In genomic region chr2:38508311-38509039, GRCh38 we compare ENCODE assay signal across 8 cellular contexts.
DNase-seq lines count a peak whose midpoint lies in the region; ATAC-seq and TF ChIP-seq lines count a peak whose summit lies in the region.

No MANE protein-coding gene starts in this region.

- H3K27me3 ChIP-seq in Panc1 (ENCODE audit: control insufficient read depth, insufficient read depth, low read length) = no peaks in the 10 kb centered on the region
- H3K27me3 ChIP-seq in neutrophil = no peaks in the 10 kb centered on the region

- H3K4me1 ChIP-seq in Panc1 (ENCODE audit: control insufficient read depth, insufficient read depth, low read length) (no peaks in the 10 kb centered on the region), neutrophil (ENCODE audit: control insufficient read depth in 1 of 2, insufficient read depth in 1 of 2, low read depth in 1 of 2, low read length in 1 of 2) (peaks cover 10 to 20% of the 10 kb centered on the region in 2 experiments)

- peak; percentile 72 for DNase-seq in A172 (ENCODE audit: low spot score)
- DNase-seq in Panc1 (ENCODE audit: low read depth, low spot score) = peak; percentile 38
- DNase-seq in activated T-cell treated with anti-CD3 and anti-CD28 coated beads, Interleukin-2, amount 50 U/mL, for 4 hours = peak; percentile 75
- peak; percentile 68 for DNase-seq in fibroblast of the aortic adventitia (ENCODE audit: low read depth)
- peak; percentile 58 for DNase-seq in stromal cell of bone marrow (ENCODE audit: low read depth)

- intact Hi-C loops in Panc1 (cut with micrococcal nuclease; ENCODE audit: unreplicated experiment) = loop anchor here (5.0 kb wide), 1 partner anchor 191 kb away; no protein-coding TSS in a partner anchor

- H3K36me3 ChIP-seq in Panc1 (ENCODE audit: control insufficient read depth, insufficient read depth, low read length) (no peaks in the 10 kb centered on the region), neutrophil (no peaks in the 10 kb centered on the region)

- H3K4me1 Mint-ChIP-seq in activated T-cell treated with anti-CD3 and anti-CD28 coated beads, Interleukin-2, amount 50 U/mL, for 4 hours (ENCODE audit: low read depth) = no peaks in the 10 kb centered on the region

- ATAC-seq in GM18861 (IDR thresholded peaks at IDR 0.05; ENCODE audit: unreplicated experiment) (peak; percentile 67), Panc1 (peak; percentile 82)
- ATAC-seq in activated T-cell treated with anti-CD3 and anti-CD28 coated beads, Interleukin-2, amount 50 U/mL, for 4 hours = peak; percentile 75 to 84

- peak; percentile 81 for TF ChIP-seq CTCF in Panc1 (IDR thresholded peaks at IDR 0.05)
- no peak for TF ChIP-seq CTCF in fibroblast of the aortic adventitia (IDR thresholded peaks at IDR 0.05; ENCODE audit: insufficient read depth, low read length)
- TF ChIP-seq CTCF in neutrophil (IDR thresholded peaks at IDR 0.05) = peak; percentile 69

- H3K27ac ChIP-seq in Panc1 (ENCODE audit: low read length) = no peak overlapping the region
- no peak overlapping the region for H3K27ac ChIP-seq in neutrophil

- no peak for TF ChIP-seq EP300 in Ishikawa (IDR thresholded peaks at IDR 0.05; ENCODE audit: borderline replicate concordance)

- POLR2A ChIA-PET in Panc1 (lab: Charles Lee) = no interaction called here

- in situ Hi-C loops in Panc1 (cut with HindIII; ENCODE audit: low pct_unique_long_range_greater_than_20kb, low sequenced_read_pairs) = no loop called here

- CTCF ChIA-PET in Panc1 (lab: Charles Lee) = interaction anchor here (0.8 to 1.0 kb wide), 4 partner anchors 39 to 133 kb away, joined by 3 to 7 read pairs (median 4); no protein-coding TSS in a partner anchor

- H3K4me3 ChIP-seq in Panc1 (ENCODE audit: low read depth in 2 of 2, low read length in 2 of 2) (no peak overlapping the region), fibroblast of the aortic adventitia (ENCODE audit: low read depth, low read length) (no peak overlapping the region), neutrophil (ENCODE audit: low read depth in 1 of 2, low read length in 1 of 2) (no peak overlapping the region)

- no TSS peak for BruUV-seq in Panc1 (replicated peaks; lab: Mats Ljungman, UMichigan)

- H3K9me3 Mint-ChIP-seq in activated T-cell treated with anti-CD3 and anti-CD28 coated beads, Interleukin-2, amount 50 U/mL, for 4 hours = peaks cover 5% of the 10 kb centered on the region

- no peaks in the 10 kb centered on the region for H3K9me3 ChIP-seq in Panc1 (ENCODE audit: control insufficient read depth, insufficient read depth, low read depth, low read length)
- no peaks in the 10 kb centered on the region for H3K9me3 ChIP-seq in neutrophil

- no peaks in the 10 kb centered on the region for H3K36me3 Mint-ChIP-seq in activated T-cell treated with anti-CD3 and anti-CD28 coated beads, Interleukin-2, amount 50 U/mL, for 4 hours (ENCODE audit: insufficient read depth)

- no peak overlapping the region for H3K4me3 Mint-ChIP-seq in activated T-cell treated with anti-CD3 and anti-CD28 coated beads, Interleukin-2, amount 50 U/mL, for 4 hours

- TF ChIP-seq RAD21 in Ishikawa (IDR thresholded peaks at IDR 0.05; ENCODE audit: low read depth) = peak; percentile 89

- H3K27me3 Mint-ChIP-seq in activated T-cell treated with anti-CD3 and anti-CD28 coated beads, Interleukin-2, amount 50 U/mL, for 4 hours (ENCODE audit: low read depth) = peaks cover 9% of the 10 kb centered on the region

TF ChIP-seq in Ishikawa, 13 proteins besides CTCF, POLR2A, EP300 and RAD21:
- TF ChIP-seq FOXM1 (IDR thresholded peaks at IDR 0.05; ENCODE audit: borderline replicate concordance, low read depth) = no peak
- TF ChIP-seq EGR1 (IDR thresholded peaks at IDR 0.05) = no peak
- TF ChIP-seq, protein P1, sequence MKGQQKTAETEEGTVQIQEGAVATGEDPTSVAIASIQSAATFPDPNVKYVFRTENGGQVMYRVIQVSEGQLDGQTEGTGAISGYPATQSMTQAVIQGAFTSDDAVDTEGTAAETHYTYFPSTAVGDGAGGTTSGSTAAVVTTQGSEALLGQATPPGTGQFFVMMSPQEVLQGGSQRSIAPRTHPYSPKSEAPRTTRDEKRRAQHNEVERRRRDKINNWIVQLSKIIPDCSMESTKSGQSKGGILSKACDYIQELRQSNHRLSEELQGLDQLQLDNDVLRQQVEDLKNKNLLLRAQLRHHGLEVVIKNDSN (IDR thresholded peaks at IDR 0.05) = no peak
- TF ChIP-seq NFIC (IDR thresholded peaks at IDR 0.05) = 0 out of 2 replicates have a peak, but pooled peaks have one; percentile 13
- TF ChIP-seq YY1 (IDR thresholded peaks at IDR 0.05; ENCODE audit: low read depth) = no peak
- TF ChIP-seq, protein P2, sequence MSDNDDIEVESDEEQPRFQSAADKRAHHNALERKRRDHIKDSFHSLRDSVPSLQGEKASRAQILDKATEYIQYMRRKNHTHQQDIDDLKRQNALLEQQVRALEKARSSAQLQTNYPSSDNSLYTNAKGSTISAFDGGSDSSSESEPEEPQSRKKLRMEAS (IDR thresholded peaks at IDR 0.05) = peak; percentile 64; the same call in 1 of the 2 replicates
- TF ChIP-seq TAF1 (IDR thresholded peaks at IDR 0.05; ENCODE audit: low read depth) = no peak
- no peak for TF ChIP-seq ZBTB7A (IDR thresholded peaks at IDR 0.05; ENCODE audit: low read depth)
- TF ChIP-seq CREB1 (IDR thresholded peaks at IDR 0.05; ENCODE audit: low read depth) = no peak
TF ChIP-seq in Ishikawa: peak in this region for 2.
